22 cellular contexts compared by ENCODE assay signal in the genomic region with DNA sequence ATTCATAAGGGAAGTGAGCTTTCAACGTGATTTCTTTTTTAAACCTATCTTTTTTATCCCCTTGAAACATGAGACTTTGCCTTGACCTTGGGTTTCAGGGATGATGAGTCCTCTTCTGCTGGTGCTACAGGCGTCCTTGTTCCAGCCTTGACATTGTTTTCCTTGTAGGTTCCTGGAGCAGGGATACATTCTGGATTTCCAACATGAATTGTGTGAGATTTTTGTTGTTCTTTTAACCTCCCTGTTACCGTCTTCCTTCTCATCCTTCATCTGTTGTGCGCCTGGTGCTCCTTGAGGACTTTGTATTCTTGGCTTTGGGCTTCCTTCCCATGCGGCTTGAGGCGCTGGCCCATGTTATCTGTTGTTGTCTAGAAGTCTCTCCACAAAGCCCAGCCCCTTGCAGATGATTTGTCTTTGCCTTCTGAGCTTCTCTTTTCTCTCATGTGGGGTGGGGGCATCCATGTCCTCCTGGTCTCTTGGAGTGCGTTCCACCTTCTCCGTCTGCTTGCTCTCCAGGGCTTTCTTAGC.
DNase-seq lines count a peak whose midpoint lies in the region; ATAC-seq, FAIRE-seq and TF ChIP-seq lines count a peak whose summit lies in the region.
"Had no signal": no experiment of that assay in that cellular context is flagged by ENCODE, and none has a peak within 500 bp of the region (broad histone marks: within the 10 kb centered on the region; RNA-seq: fewer than 3 reads in every experiment).

No MANE protein-coding gene starts in this region.

- in situ Hi-C loops in HepG2 (cut with HindIII; ENCODE audit: extremely low pct_ligation_motif_present, low pct_unique_long_range_greater_than_20kb): loop anchor here (5.0 kb wide), 1 partner anchor 33 kb away; no protein-coding TSS in a partner anchor

- CTCF ChIA-PET in HepG2 (lab: Yijun Ruan, JAX; ENCODE audit: low intra/inter-chr PET ratio, low total read pairs): interaction anchor here (0.9 to 1.5 kb wide), 3 partner anchors 11 to 165 kb away, joined by 3 to 9 read pairs (median 3); no protein-coding TSS in a partner anchor

- H3K27me3 ChIP-seq in HepG2 (ENCODE audit: control insufficient read depth in 1 of 2, insufficient read depth in 2 of 2, low read length in 2 of 2): no peaks in the 10 kb centered on the region
- no peaks in the 10 kb centered on the region for H3K27me3 ChIP-seq in right lobe of liver
- H3K27me3 ChIP-seq in hepatocyte: no peaks in the 10 kb centered on the region
- no peaks in the 10 kb centered on the region for H3K27me3 ChIP-seq in osteoblast (ENCODE audit: insufficient read depth, low read length)
- H3K27me3 ChIP-seq in testis: no peaks in the 10 kb centered on the region
- H3K27me3 ChIP-seq in breast epithelium: no peaks in the 10 kb centered on the region
- H3K27me3 ChIP-seq: BLaER1 treated with 17β-estradiol and CSF1 and Interleukin-3, amounts not matched to agents 10 nM and 100 nM; Peyer's patch; SJCRH30 had no signal

- DNase-seq in HepG2 (ENCODE audit: low spot score) (no peak), right lobe of liver (no peak), hepatocyte (ENCODE audit: low spot score) (no peak), osteoblast (ENCODE audit: insufficient read length, low spot score, missing footprints) (peak; percentile 30), testis (no peak), breast epithelium (ENCODE audit: low spot score in 2 of 2) (no peak), mucosa of descending colon (no peak)
- no peak for DNase-seq in effector CD4-positive, alpha-beta T cell
- DNase-seq: CD4-positive, alpha-beta memory T cell; DMS 273 treated with DMSO at 0.1 percent for 48 hours; DMS79 treated with DMSO at 0.1 percent for 48 hours; GM23248; KG1; NCI-H1092; NCI-H1436 treated with DMSO at 0.1 percent for 48 hours; NCI-H510A; Peyer's patch; SJCRH30 had no signal

- no peak overlapping the region for H2AFZ ChIP-seq in HepG2 (ENCODE audit: low read length)
- H2AFZ ChIP-seq in hepatocyte: no peak overlapping the region
- no peak overlapping the region for H2AFZ ChIP-seq in osteoblast (ENCODE audit: low read length)
- H2AFZ ChIP-seq: GM23248 had no signal

- no peaks in the 10 kb centered on the region for H4K20me1 ChIP-seq in HepG2 (ENCODE audit: insufficient read depth, low read length)
- no peaks in the 10 kb centered on the region for H4K20me1 ChIP-seq in hepatocyte (ENCODE audit: insufficient read depth, poor library complexity, severe bottlenecking)
- peaks cover 10% of the 10 kb centered on the region for H4K20me1 ChIP-seq in osteoblast (ENCODE audit: insufficient read depth, low read length)

- H3K4me2 ChIP-seq in HepG2 (ENCODE audit: low read depth, low read length) (peak overlapping the region; percentile 66), hepatocyte (peak overlapping the region; percentile 65), osteoblast (ENCODE audit: insufficient read depth, low read length) (no peak overlapping the region)
- H3K4me2 ChIP-seq: BLaER1 treated with 17β-estradiol and CSF1 and Interleukin-3, amounts not matched to agents 10 nM and 100 nM had no signal

- no peaks in the 10 kb centered on the region for H3K36me3 ChIP-seq in HepG2 (replicated peaks in 1 of 2; ENCODE audit: control insufficient read depth in 1 of 2, insufficient read depth in 2 of 2, low read length in 2 of 2)
- no peaks in the 10 kb centered on the region for H3K36me3 ChIP-seq in right lobe of liver
- H3K36me3 ChIP-seq in hepatocyte (replicated peaks; ENCODE audit: insufficient read depth, low read depth): no peaks in the 10 kb centered on the region
- no peaks in the 10 kb centered on the region for H3K36me3 ChIP-seq in osteoblast (ENCODE audit: insufficient read depth, low read length)
- H3K36me3 ChIP-seq in testis (ENCODE audit: low read depth, missing control alignments): no peaks in the 10 kb centered on the region
- H3K36me3 ChIP-seq in breast epithelium: no peaks in the 10 kb centered on the region
- no peaks in the 10 kb centered on the region for H3K36me3 ChIP-seq in mucosa of descending colon (ENCODE audit: low read depth)
- H3K36me3 ChIP-seq: HAP-1, Peyer's patch, SJCRH30 had no signal

- 57% methylated on average over 8 of the region's 8 CpGs for WGBS in HepG2 (ENCODE audit: low lambda C conversion rate)
- WGBS in right lobe of liver (ENCODE audit: insufficient coverage, low coverage, low lambda C conversion rate, missing lambda C conversion rate): 80% methylated on average over 8 of the region's 8 CpGs
- 74% methylated on average over 8 of the region's 8 CpGs for WGBS in hepatocyte (ENCODE audit: low lambda C conversion rate, missing lambda C conversion rate)
- 43 to 50% methylated on average over 8 of the region's 8 CpGs for WGBS in testis, 2 donors

- H3K9ac ChIP-seq in HepG2 (ENCODE audit: insufficient read depth, low read depth, low read length): peak overlapping the region; percentile 6
- H3K9ac ChIP-seq: BLaER1 treated with 17β-estradiol and CSF1 and Interleukin-3, amounts not matched to agents 10 nM and 100 nM; GM23248 had no signal

- no peaks in the 10 kb centered on the region for H3K9me2 ChIP-seq in hepatocyte (replicated peaks; ENCODE audit: insufficient read depth)

- no peaks in the 10 kb centered on the region for H3K79me2 ChIP-seq in HepG2 (ENCODE audit: insufficient read depth, low read length)
- no peaks in the 10 kb centered on the region for H3K79me2 ChIP-seq in hepatocyte
- H3K79me2 ChIP-seq in osteoblast (ENCODE audit: insufficient read depth, low read length): no peaks in the 10 kb centered on the region

- no TSS peak for BruUV-seq in HepG2 (replicated peaks; lab: Mats Ljungman, UMichigan)

- H3K4me3 ChIP-seq in HepG2 (replicated peaks in 1 of 3; ENCODE audit: insufficient read depth in 1 of 3, low read depth in 2 of 3, low read length in 3 of 3) (peak overlapping the region in 1 of 3 experiments; percentile 49; a peak in 3 of 6 replicates), right lobe of liver (no peak overlapping the region), hepatocyte (no peak overlapping the region), osteoblast (ENCODE audit: insufficient read depth, low read length) (no peak overlapping the region), testis (no peak overlapping the region), breast epithelium (no peak overlapping the region), mucosa of descending colon (no peak overlapping the region)
- H3K4me3 ChIP-seq: BLaER1 treated with 17β-estradiol and CSF1 and Interleukin-3, amounts not matched to agents 10 nM and 100 nM; GM23248; HAP-1; Peyer's patch; SJCRH30 had no signal

- H3K4me1 ChIP-seq in HepG2 (ENCODE audit: insufficient read depth, low read length) (peaks cover 87% of the 10 kb centered on the region), right lobe of liver (peaks cover 0 to 15% (median 5%) of the 10 kb centered on the region in 4 donors), hepatocyte (ENCODE audit: insufficient read depth) (peaks cover 6% of the 10 kb centered on the region), osteoblast (ENCODE audit: insufficient read depth, low read length) (no peaks in the 10 kb centered on the region), testis (peaks cover 10% of the 10 kb centered on the region), breast epithelium (no peaks in the 10 kb centered on the region), mucosa of descending colon (ENCODE audit: low read depth) (peaks cover 4% of the 10 kb centered on the region)
- H3K4me1 ChIP-seq: HAP-1 had no signal

- no peak for TF ChIP-seq RAD21 in HepG2 (CRISPR knock-in tag; IDR thresholded peaks at IDR 0.05)

- H3K9me3 ChIP-seq in HepG2 (ENCODE audit: low read length) (no peaks in the 10 kb centered on the region), right lobe of liver (no peaks in the 10 kb centered on the region), hepatocyte (ENCODE audit: low read depth) (no peaks in the 10 kb centered on the region), osteoblast (ENCODE audit: low read depth, low read length) (no peaks in the 10 kb centered on the region), testis (no peaks in the 10 kb centered on the region), breast epithelium (no peaks in the 10 kb centered on the region), mucosa of descending colon (no peaks in the 10 kb centered on the region)
- H3K9me3 ChIP-seq: BLaER1 treated with 17β-estradiol and CSF1 and Interleukin-3, amounts not matched to agents 10 nM and 100 nM; Caco-2; HAP-1; Peyer's patch; SJCRH30 had no signal

- no peak for TF ChIP-seq POLR2A in HepG2 (IDR thresholded peaks at IDR 0.05; ENCODE audit: insufficient read depth in 1 of 2, low read depth in 2 of 2, low read length in 2 of 2)
- no peak for TF ChIP-seq POLR2A in right lobe of liver (IDR thresholded peaks at IDR 0.05)
- no peak for TF ChIP-seq POLR2A in testis (IDR thresholded peaks at IDR 0.05)
- no peak for TF ChIP-seq POLR2A in breast epithelium (IDR thresholded peaks at IDR 0.05)

- ATAC-seq in HepG2 (no peak), right lobe of liver (no peak), mucosa of descending colon (no peak)

- peak overlapping the region; percentile 64 for H3K27ac ChIP-seq in HepG2 (ENCODE audit: extremely low read length, insufficient read depth, low read length)
- H3K27ac ChIP-seq in right lobe of liver: no peak overlapping the region
- no peak overlapping the region for H3K27ac ChIP-seq in hepatocyte
- H3K27ac ChIP-seq in osteoblast (ENCODE audit: low read depth, low read length): no peak overlapping the region
- no peak overlapping the region for H3K27ac ChIP-seq in testis
- H3K27ac ChIP-seq in breast epithelium: no peak overlapping the region
- H3K27ac ChIP-seq: 22Rv1; BLaER1 treated with 17β-estradiol and CSF1 and Interleukin-3, amounts not matched to agents 10 nM and 100 nM; GM23248; Peyer's patch; SJCRH30 had no signal

- POLR2A ChIA-PET in HepG2 (lab: Yijun Ruan, JAX): interaction anchor here (0.8 to 3.9 kb wide), 8 partner anchors 25 to 163 kb away, joined by 3 to 88 read pairs (median 12); no protein-coding TSS in a partner anchor

- intact Hi-C loops in HepG2 (cut with micrococcal nuclease; ENCODE audit: unreplicated experiment) (no loop called here), right lobe of liver (cut with DNase I) (no loop called here), testis (cut with DNase I; ENCODE audit: low total_unique reads) (no loop called here), breast epithelium (cut with DNase I; ENCODE audit: low total_unique reads) (no loop called here), mucosa of descending colon (cut with DNase I, micrococcal nuclease) (no loop called here)

- no peak for TF ChIP-seq EP300 in HepG2 (IDR thresholded peaks at IDR 0.05; ENCODE audit: low read depth in 2 of 2, low read length in 2 of 2)
- TF ChIP-seq EP300 in HepG2 (CRISPR knock-in tag; IDR thresholded peaks at IDR 0.05; ENCODE audit: borderline replicate concordance): no peak

- TF ChIP-seq CTCF in HepG2 (CRISPR knock-in tag; IDR thresholded peaks at IDR 0.05) (no peak), right lobe of liver (IDR thresholded peaks at IDR 0.05) (no peak), hepatocyte (IDR thresholded peaks at IDR 0.05; ENCODE audit: poor library complexity) (no peak), osteoblast (IDR thresholded peaks at IDR 0.05; ENCODE audit: extremely low read depth, low read depth, low read length) (no peak), testis (IDR thresholded peaks at IDR 0.05) (no peak), breast epithelium (IDR thresholded peaks at IDR 0.05) (no peak), mucosa of descending colon (IDR thresholded peaks at IDR 0.05) (no peak)

- no peak for FAIRE-seq in HepG2 (lab: Jason Lieb, UNC)

TF ChIP-seq in HepG2, 621 proteins besides CTCF, POLR2A, EP300 and RAD21 (continues in another document):
- TF ChIP-seq KLF16 (CRISPR knock-in tag; IDR thresholded peaks at IDR 0.05): no peak; a peak in 1 of 4 replicates
